9 cellular contexts compared by ENCODE assay signal in the genomic region with DNA sequence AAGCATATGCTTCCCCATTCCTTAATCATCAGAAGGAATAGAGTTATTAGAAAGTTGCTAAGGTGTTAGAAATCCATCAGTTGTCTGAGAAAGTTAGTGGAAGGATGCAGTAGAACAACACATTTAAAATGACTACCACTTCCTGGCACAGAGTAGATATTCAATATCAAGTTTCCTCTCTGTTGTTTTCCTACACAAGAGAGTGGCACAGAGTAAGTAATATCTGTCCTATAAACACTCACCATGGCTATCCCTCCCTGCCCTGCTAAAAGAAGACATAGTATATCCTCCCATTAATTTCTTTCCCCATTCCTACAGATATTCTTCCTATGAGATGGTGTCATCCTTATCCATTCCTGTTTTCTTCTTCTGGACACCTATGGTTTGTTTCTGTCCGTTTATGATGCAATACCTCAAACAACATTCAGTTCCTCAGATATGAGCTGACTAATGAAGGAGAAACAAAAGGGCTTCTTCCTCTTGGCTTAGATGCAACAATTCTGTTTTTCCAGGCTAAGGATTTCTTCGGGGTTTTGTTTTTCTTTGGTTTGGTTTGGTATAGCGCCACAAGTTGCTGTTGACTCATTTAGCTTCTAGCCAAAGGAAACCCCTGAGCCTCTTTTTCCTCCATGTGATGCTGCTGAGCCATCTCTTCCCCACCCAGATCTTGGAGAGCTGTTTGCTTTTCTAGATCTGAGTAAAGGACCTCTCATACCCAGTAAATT. TPM values are rescaled to one million over a fixed set of nuclear protein-coding genes. Genes with fewer than 3 reads are reported as not detected.
A peak's percentile ranks its signal among the peaks of the same experiment; 100 is the strongest.
DNase-seq lines count a peak whose midpoint lies in the region; ATAC-seq and TF ChIP-seq lines count a peak whose summit lies in the region.
"Had no signal": no experiment of that assay in that cellular context is flagged by ENCODE, and none has a peak within 500 bp of the region (broad histone marks: within the 10 kb centered on the region; RNA-seq: fewer than 3 reads in every experiment).

No MANE protein-coding gene starts in this region.

- H3K36me3 ChIP-seq in testis (ENCODE audit: low read depth, missing control alignments) = no peaks in the 10 kb centered on the region

- peaks cover 3% of the 10 kb centered on the region for H3K9me3 Mint-ChIP-seq in activated naive CD4-positive, alpha-beta T cell treated with anti-CD3 and anti-CD28 coated beads for 36 hours
- no peaks in the 10 kb centered on the region for H3K9me3 Mint-ChIP-seq in activated T-helper 1 cell treated with anti-CD3 and anti-CD28 coated beads, Interleukin-12 subunit alpha, Interleukin-12 subunit beta, Interleukin-2, Interleukin-4 antibody, amounts not matched to agents 30 ng/mL and 10 ng/mL and 1 ng/mL, durations not matched to agents 14 hours and 24 hours and 36 hours

- no peaks in the 10 kb centered on the region for H3K9me3 ChIP-seq in testis

- H3K4me1 ChIP-seq in testis = no peaks in the 10 kb centered on the region

- H3K4me1 Mint-ChIP-seq in activated naive CD4-positive, alpha-beta T cell treated with anti-CD3 and anti-CD28 coated beads for 36 hours (ENCODE audit: low read depth) = peaks cover 9% of the 10 kb centered on the region
- H3K4me1 Mint-ChIP-seq in activated T-helper 1 cell treated with anti-CD3 and anti-CD28 coated beads, Interleukin-12 subunit alpha, Interleukin-12 subunit beta, Interleukin-2, Interleukin-4 antibody, amounts not matched to agents 30 ng/mL and 10 ng/mL and 1 ng/mL, durations not matched to agents 14 hours and 24 hours and 36 hours (ENCODE audit: low read depth) = peaks cover 13% of the 10 kb centered on the region

- no peaks in the 10 kb centered on the region for H3K27me3 ChIP-seq in testis

- peak; percentile 84 to 92 for ATAC-seq in left cardiac atrium

- TF ChIP-seq POLR2A in testis (IDR thresholded peaks at IDR 0.05) = no peak

- H3K36me3 Mint-ChIP-seq in activated naive CD4-positive, alpha-beta T cell treated with anti-CD3 and anti-CD28 coated beads for 36 hours (ENCODE audit: low read depth) = no peaks in the 10 kb centered on the region
- H3K36me3 Mint-ChIP-seq in activated T-helper 1 cell treated with anti-CD3 and anti-CD28 coated beads, Interleukin-12 subunit alpha, Interleukin-12 subunit beta, Interleukin-2, Interleukin-4 antibody, amounts not matched to agents 30 ng/mL and 10 ng/mL and 1 ng/mL, durations not matched to agents 14 hours and 24 hours and 36 hours (ENCODE audit: low read depth) = peaks cover 4% of the 10 kb centered on the region

- intact Hi-C loops in activated naive CD4-positive, alpha-beta T cell treated with anti-CD3 and anti-CD28 coated beads for 36 hours (cut with micrococcal nuclease) = loop anchor here (1.0 to 5.0 kb wide), 2 partner anchors 55 to 139 kb away; no protein-coding TSS in a partner anchor
- intact Hi-C loops in activated T-helper 1 cell treated with anti-CD3 and anti-CD28 coated beads, Interleukin-12 subunit alpha, Interleukin-12 subunit beta, Interleukin-2, Interleukin-4 antibody, amounts not matched to agents 30 ng/mL and 10 ng/mL and 1 ng/mL, durations not matched to agents 14 hours and 24 hours and 36 hours (cut with micrococcal nuclease) = loop anchor here (1.0 kb wide), 4 partner anchors 33 to 557 kb away; a partner anchor contains a TSS
- intact Hi-C loops in left cardiac atrium (cut with DNase I) (loop anchor here in 1 of 2 donors (5.0 kb wide), 1 partner anchor 181 kb away; no protein-coding TSS in a partner anchor), testis (cut with DNase I; ENCODE audit: low total_unique reads) (no loop called here)

- no peak overlapping the region for H3K4me3 Mint-ChIP-seq in activated naive CD4-positive, alpha-beta T cell treated with anti-CD3 and anti-CD28 coated beads for 36 hours
- H3K4me3 Mint-ChIP-seq in activated T-helper 1 cell treated with anti-CD3 and anti-CD28 coated beads, Interleukin-12 subunit alpha, Interleukin-12 subunit beta, Interleukin-2, Interleukin-4 antibody, amounts not matched to agents 30 ng/mL and 10 ng/mL and 1 ng/mL, durations not matched to agents 14 hours and 24 hours and 36 hours = peak overlapping the region; percentile 0

- peak; percentile 45 for DNase-seq in activated naive CD4-positive, alpha-beta T cell treated with anti-CD3 and anti-CD28 coated beads for 36 hours
- DNase-seq in activated naive CD4-positive, alpha-beta T cell treated with anti-CD3 and anti-CD28 coated beads, Interleukin-2, amount 50 U/mL, for 16 hours = no peak
- peak; percentile 5 for DNase-seq in activated T-helper 1 cell treated with anti-CD3 and anti-CD28 coated beads, Interleukin-12 subunit alpha, Interleukin-12 subunit beta, Interleukin-2, Interleukin-4 antibody, amounts not matched to agents 30 ng/mL and 10 ng/mL and 1 ng/mL, durations not matched to agents 14 hours and 24 hours and 36 hours (ENCODE audit: low spot score)
- DNase-seq in left cardiac atrium (no peak), testis (peak; percentile 41), SHP77 (lab: John Stamatoyannopoulos, UW) (no peak), NCI-H82 (lab: John Stamatoyannopoulos, UW) (no peak), NCI-H1092 (lab: John Stamatoyannopoulos, UW) (no peak)
- DNase-seq: NCI-H1105 treated with DMSO at 0.1 percent for 48 hours had no signal

- no peak overlapping the region for H3K4me3 ChIP-seq in testis

- no peak for TF ChIP-seq CTCF in testis (IDR thresholded peaks at IDR 0.05)

- H3K27me3 Mint-ChIP-seq in activated naive CD4-positive, alpha-beta T cell treated with anti-CD3 and anti-CD28 coated beads for 36 hours (ENCODE audit: low read depth) = peaks cover 17% of the 10 kb centered on the region
- H3K27me3 Mint-ChIP-seq in activated T-helper 1 cell treated with anti-CD3 and anti-CD28 coated beads, Interleukin-12 subunit alpha, Interleukin-12 subunit beta, Interleukin-2, Interleukin-4 antibody, amounts not matched to agents 30 ng/mL and 10 ng/mL and 1 ng/mL, durations not matched to agents 14 hours and 24 hours and 36 hours (ENCODE audit: insufficient read depth) = peaks cover 15% of the 10 kb centered on the region

- no peak overlapping the region for H3K27ac Mint-ChIP-seq in activated naive CD4-positive, alpha-beta T cell treated with anti-CD3 and anti-CD28 coated beads for 36 hours
- peak overlapping the region; percentile 86 for H3K27ac Mint-ChIP-seq in activated T-helper 1 cell treated with anti-CD3 and anti-CD28 coated beads, Interleukin-12 subunit alpha, Interleukin-12 subunit beta, Interleukin-2, Interleukin-4 antibody, amounts not matched to agents 30 ng/mL and 10 ng/mL and 1 ng/mL, durations not matched to agents 14 hours and 24 hours and 36 hours

- CTCF ChIA-PET in activated naive CD4-positive, alpha-beta T cell treated with anti-CD3 and anti-CD28 coated beads for 36 hours (lab: Charles Lee) = interaction anchor here (0.6 to 1.0 kb wide), 2 partner anchors 8 to 51 kb away, joined by 3 read pairs; no protein-coding TSS in a partner anchor

- peak overlapping the region in 1 of 2 donors; percentile 77 for H3K27ac ChIP-seq in testis

- WGBS in testis, 2 donors = 47 to 51% methylated on average over 3 of the region's 3 CpGs

RNA-seq across cellular contexts. Expression of a gene that starts 32.9 kb away (rescaled TPM):
- 10 to 100 TPM; 13.9 to 14.2 TPM for total RNA-seq in activated naive CD4-positive, alpha-beta T cell treated with anti-CD3 and anti-CD28 coated beads for 36 hours
- total RNA-seq in activated T-helper 1 cell treated with anti-CD3 and anti-CD28 coated beads, Interleukin-12 subunit alpha, Interleukin-12 subunit beta, Interleukin-2, Interleukin-4 antibody, amounts not matched to agents 30 ng/mL and 10 ng/mL and 1 ng/mL, durations not matched to agents 14 hours and 24 hours and 36 hours = 23.8 and 25.3 TPM in 2 replicates
- total RNA-seq in left cardiac atrium (10 to 100 TPM; 12.1 to 15.8 TPM), testis (10 to 100 TPM; 14.5 to 15.8 TPM)
- polyA plus RNA-seq in testis (ENCODE audit: insufficient read depth, low read depth, low replicate concordance) = 32.9 TPM

Comparison
In these comparisons a context has a peak if more than half of its experiments do, and no peak if none do; other contexts are left out.
1. DNase-seq: peak in activated naive CD4-positive, alpha-beta T cell treated with anti-CD3 and anti-CD28 coated beads for 36 hours (single experiment), activated T-helper 1 cell treated with anti-CD3 and anti-CD28 coated beads, Interleukin-12 subunit alpha, Interleukin-12 subunit beta, Interleukin-2, Interleukin-4 antibody, amounts not matched to agents 30 ng/mL and 10 ng/mL and 1 ng/mL, durations not matched to agents 14 hours and 24 hours and 36 hours (single experiment) and testis (single experiment); none in activated naive CD4-positive, alpha-beta T cell treated with anti-CD3 and anti-CD28 coated beads, Interleukin-2, amount 50 U/mL, for 16 hours (single experiment), left cardiac atrium (single experiment), SHP77 (0 of 2), NCI-H82 (single experiment) and NCI-H1092 (single experiment).